In the genomic region with DNA sequence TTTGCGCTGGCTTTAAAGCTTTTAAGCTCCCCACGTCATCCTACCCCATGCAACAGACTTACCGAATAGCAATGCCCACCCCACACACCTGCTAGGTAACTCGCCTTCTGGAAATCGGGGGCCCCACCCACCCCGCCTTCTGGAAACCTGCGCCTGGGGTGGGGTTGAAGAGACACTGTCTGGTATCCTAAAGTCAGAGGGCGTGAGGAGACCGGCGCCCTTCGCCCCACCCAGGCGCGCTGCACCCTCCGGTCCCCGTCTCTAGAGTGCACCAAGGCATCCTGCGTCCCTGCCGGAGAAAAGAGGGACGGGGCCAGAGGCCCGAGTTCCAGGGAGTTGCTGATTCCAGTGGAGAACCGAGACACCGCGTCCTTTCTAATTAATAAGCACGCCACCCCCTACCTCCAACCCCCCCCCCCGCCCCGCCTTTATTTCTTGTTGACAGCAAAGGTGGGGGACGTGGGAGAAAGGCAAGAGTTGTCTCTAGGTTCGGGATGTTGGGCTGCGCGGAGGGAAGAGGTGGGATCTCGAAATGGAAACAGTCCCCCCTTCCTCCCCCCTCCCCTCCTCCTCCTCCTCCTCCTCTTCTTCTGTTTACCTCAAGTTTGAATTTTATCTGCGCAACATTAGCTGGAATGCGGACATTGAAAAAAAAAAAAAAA, we compare ENCODE assay signal across 1 cellular context.
A peak's percentile ranks its signal among the peaks of the same experiment; 100 is the strongest.
TF ChIP-seq lines count a peak whose summit lies in the region.

No MANE protein-coding gene starts in this region.

TF ChIP-seq in HepG2, 621 proteins besides CTCF, POLR2A, EP300 and RAD21 (continued from another document):
- 0 out of 2 replicates have a peak, but pooled peaks have one; percentile 15 for TF ChIP-seq SNAPC4 (CRISPR knock-in tag; IDR thresholded peaks at IDR 0.05)
- TF ChIP-seq, protein P1, sequence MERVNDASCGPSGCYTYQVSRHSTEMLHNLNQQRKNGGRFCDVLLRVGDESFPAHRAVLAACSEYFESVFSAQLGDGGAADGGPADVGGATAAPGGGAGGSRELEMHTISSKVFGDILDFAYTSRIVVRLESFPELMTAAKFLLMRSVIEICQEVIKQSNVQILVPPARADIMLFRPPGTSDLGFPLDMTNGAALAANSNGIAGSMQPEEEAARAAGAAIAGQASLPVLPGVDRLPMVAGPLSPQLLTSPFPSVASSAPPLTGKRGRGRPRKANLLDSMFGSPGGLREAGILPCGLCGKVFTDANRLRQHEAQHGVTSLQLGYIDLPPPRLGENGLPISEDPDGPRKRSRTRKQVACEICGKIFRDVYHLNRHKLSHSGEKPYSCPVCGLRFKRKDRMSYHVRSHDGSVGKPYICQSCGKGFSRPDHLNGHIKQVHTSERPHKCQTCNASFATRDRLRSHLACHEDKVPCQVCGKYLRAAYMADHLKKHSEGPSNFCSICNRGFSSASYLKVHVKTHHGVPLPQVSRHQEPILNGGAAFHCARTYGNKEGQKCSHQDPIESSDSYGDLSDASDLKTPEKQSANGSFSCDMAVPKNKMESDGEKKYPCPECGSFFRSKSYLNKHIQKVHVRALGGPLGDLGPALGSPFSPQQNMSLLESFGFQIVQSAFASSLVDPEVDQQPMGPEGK (CRISPR knock-in tag; IDR thresholded peaks at IDR 0.05): 0 out of 2 replicates have a peak, but pooled peaks have one; percentile 22
- peak; percentile 13 for TF ChIP-seq HNRNPK (IDR thresholded peaks at IDR 0.05; ENCODE audit: low read depth, low read length, poor library complexity, severe bottlenecking)
- TF ChIP-seq TGIF2 (CRISPR knock-in tag; IDR thresholded peaks at IDR 0.05): peak; percentile 6; the same call in 1 of the 2 replicates
- TF ChIP-seq ZNF432 (CRISPR knock-in tag; IDR thresholded peaks at IDR 0.05; ENCODE audit: borderline replicate concordance): no peak
- TF ChIP-seq HOXA5 (CRISPR knock-in tag; IDR thresholded peaks at IDR 0.05): 0 out of 2 replicates have a peak, but pooled peaks have one; percentile 2
- peak; percentile 34; the same call in 1 of the 2 replicates for TF ChIP-seq ZNF589 (CRISPR knock-in tag; conservative IDR thresholded peaks at IDR 0.05)
- no peak for TF ChIP-seq ZNF567 (CRISPR knock-in tag; IDR thresholded peaks at IDR 0.05; ENCODE audit: borderline replicate concordance)
- TF ChIP-seq POLR2G (IDR thresholded peaks at IDR 0.05; ENCODE audit: low read depth, low read length): 0 out of 2 replicates have a peak, but pooled peaks have one; percentile 6
- no peak for TF ChIP-seq TBL1XR1 (IDR thresholded peaks at IDR 0.05; ENCODE audit: borderline replicate concordance, low read length, partially characterized antibody)
- TF ChIP-seq IKZF1 (IDR thresholded peaks at IDR 0.05): no peak
- TF ChIP-seq TARDBP (CRISPR knock-in tag; IDR thresholded peaks at IDR 0.05): 0 out of 2 replicates have a peak, but pooled peaks have one; percentile 0
- TF ChIP-seq, protein P2, sequence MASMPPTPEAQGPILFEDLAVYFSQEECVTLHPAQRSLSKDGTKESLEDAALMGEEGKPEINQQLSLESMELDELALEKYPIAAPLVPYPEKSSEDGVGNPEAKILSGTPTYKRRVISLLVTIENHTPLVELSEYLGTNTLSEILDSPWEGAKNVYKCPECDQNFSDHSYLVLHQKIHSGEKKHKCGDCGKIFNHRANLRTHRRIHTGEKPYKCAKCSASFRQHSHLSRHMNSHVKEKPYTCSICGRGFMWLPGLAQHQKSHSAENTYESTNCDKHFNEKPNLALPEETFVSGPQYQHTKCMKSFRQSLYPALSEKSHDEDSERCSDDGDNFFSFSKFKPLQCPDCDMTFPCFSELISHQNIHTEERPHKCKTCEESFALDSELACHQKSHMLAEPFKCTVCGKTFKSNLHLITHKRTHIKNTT (CRISPR knock-in tag; IDR thresholded peaks at IDR 0.05): no peak
- no peak for TF ChIP-seq CBX1 (IDR thresholded peaks at IDR 0.05; ENCODE audit: low read depth)
- TF ChIP-seq ZNF30 (CRISPR knock-in tag; IDR thresholded peaks at IDR 0.05): no peak
- peak; percentile 51; the same call in 1 of the 2 replicates for TF ChIP-seq ZNF546 (CRISPR knock-in tag; conservative IDR thresholded peaks at IDR 0.05)
- 0 out of 2 replicates have a peak, but pooled peaks have one; percentile 3 for TF ChIP-seq ZFP82 (CRISPR knock-in tag; IDR thresholded peaks at IDR 0.05; ENCODE audit: borderline replicate concordance)
- TF ChIP-seq GTF2F1 (IDR thresholded peaks at IDR 0.05; ENCODE audit: low read length): no peak
- 0 out of 2 replicates have a peak, but pooled peaks have one; percentile 13 for TF ChIP-seq SIN3A (IDR thresholded peaks at IDR 0.05; ENCODE audit: borderline replicate concordance, low read depth, low read length)
- TF ChIP-seq, protein P3, sequence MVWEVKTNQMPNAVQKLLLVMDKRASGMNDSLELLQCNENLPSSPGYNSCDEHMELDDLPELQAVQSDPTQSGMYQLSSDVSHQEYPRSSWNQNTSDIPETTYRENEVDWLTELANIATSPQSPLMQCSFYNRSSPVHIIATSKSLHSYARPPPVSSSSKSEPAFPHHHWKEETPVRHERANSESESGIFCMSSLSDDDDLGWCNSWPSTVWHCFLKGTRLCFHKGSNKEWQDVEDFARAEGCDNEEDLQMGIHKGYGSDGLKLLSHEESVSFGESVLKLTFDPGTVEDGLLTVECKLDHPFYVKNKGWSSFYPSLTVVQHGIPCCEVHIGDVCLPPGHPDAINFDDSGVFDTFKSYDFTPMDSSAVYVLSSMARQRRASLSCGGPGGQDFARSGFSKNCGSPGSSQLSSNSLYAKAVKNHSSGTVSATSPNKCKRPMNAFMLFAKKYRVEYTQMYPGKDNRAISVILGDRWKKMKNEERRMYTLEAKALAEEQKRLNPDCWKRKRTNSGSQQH (CRISPR knock-in tag; IDR thresholded peaks at IDR 0.05; ENCODE audit: low read depth): 0 out of 2 replicates have a peak, but pooled peaks have one; percentile 6
- no peak for TF ChIP-seq SOX6 (IDR thresholded peaks at IDR 0.05)
- TF ChIP-seq SOX6 (CRISPR knock-in tag; IDR thresholded peaks at IDR 0.05): peak; percentile 26; the same call in 1 of the 2 replicates
- TF ChIP-seq PAF1 (CRISPR knock-in tag; IDR thresholded peaks at IDR 0.05): no peak
- no peak for TF ChIP-seq ZNF782 (CRISPR knock-in tag; IDR thresholded peaks at IDR 0.05; ENCODE audit: borderline replicate concordance)
- TF ChIP-seq HDAC1 (CRISPR knock-in tag; IDR thresholded peaks at IDR 0.05): peak; percentile 23; the same call in 1 of the 2 replicates
- TF ChIP-seq ZNF574 (CRISPR knock-in tag; IDR thresholded peaks at IDR 0.05): no peak; the same call in 1 of the 2 replicates
- no peak for TF ChIP-seq SIN3B (IDR thresholded peaks at IDR 0.05; ENCODE audit: low read length)
- no peak for TF ChIP-seq ETV5 (CRISPR knock-in tag; IDR thresholded peaks at IDR 0.05; ENCODE audit: borderline replicate concordance)
- 0 out of 2 replicates have a peak, but pooled peaks have one; percentile 6 for TF ChIP-seq ZNF446 (CRISPR knock-in tag; IDR thresholded peaks at IDR 0.05)
- TF ChIP-seq MYC (CRISPR knock-in tag; IDR thresholded peaks at IDR 0.05; ENCODE audit: borderline replicate concordance): no peak
- TF ChIP-seq ZNF605 (CRISPR knock-in tag; IDR thresholded peaks at IDR 0.05): peak; percentile 45; the same call in 1 of the 2 replicates
- TF ChIP-seq PLSCR1 (CRISPR knock-in tag; IDR thresholded peaks at IDR 0.05; ENCODE audit: borderline replicate concordance): no peak
- peak; percentile 46 for TF ChIP-seq RBM39 (IDR thresholded peaks at IDR 0.05; ENCODE audit: low read depth, low read length, poor library complexity, severe bottlenecking)
